ENCODE assay signal across 8 cellular contexts in the genomic region with DNA sequence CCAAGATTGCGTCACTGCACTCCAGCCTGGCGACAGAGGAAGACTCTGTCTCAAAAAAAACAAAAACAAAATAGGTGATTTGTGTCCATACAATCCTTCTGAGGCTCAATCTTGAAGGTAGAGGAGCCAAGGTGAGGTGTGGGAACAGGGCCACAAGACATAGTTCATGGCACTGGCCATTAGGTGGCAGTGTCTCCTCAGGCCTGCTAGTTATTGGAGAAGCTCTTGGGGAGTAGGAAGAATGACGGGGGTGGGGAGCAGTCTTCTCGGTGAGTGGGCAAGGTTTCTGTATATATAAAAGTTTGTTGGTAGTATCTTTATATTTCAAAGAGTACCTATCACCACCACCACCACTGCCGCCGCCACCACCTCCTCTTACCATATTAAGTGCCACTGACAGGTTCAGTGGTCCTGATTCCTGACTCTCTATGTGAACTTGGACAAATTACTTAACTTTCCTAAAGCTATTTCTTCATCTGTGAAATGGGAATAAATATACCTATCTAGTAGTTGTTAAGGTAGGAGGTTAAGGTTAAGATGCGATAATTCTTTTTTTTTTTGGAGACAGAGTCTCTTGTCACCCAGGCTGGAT. TPM values are rescaled to one million over a fixed set of nuclear protein-coding genes. Genes with fewer than 3 reads are reported as not detected.
A peak's percentile ranks its signal among the peaks of the same experiment; 100 is the strongest.
DNase-seq lines count a peak whose midpoint lies in the region; ATAC-seq, FAIRE-seq and TF ChIP-seq lines count a peak whose summit lies in the region.

No MANE protein-coding gene starts in this region.

- H3K9me3 ChIP-seq in PC-3 (ENCODE audit: low read length), result no peaks in the 10 kb centered on the region

- no peak overlapping the region for H3K4me3 ChIP-seq in PC-3 (ENCODE audit: low read length)

- H3K4me3 Mint-ChIP-seq in progenitor cell of endocrine pancreas (ENCODE audit: low read depth), result no peak overlapping the region

- intact Hi-C loops in PC-3 (cut with micrococcal nuclease), result no loop called here

- FAIRE-seq in frontal cortex (lab: Jason Lieb, UNC), result no peak

- no peaks in the 10 kb centered on the region for H4K20me1 ChIP-seq in PC-3 (ENCODE audit: low read length)

- peaks cover 13% of the 10 kb centered on the region for H3K36me3 Mint-ChIP-seq in progenitor cell of endocrine pancreas (ENCODE audit: insufficient read depth)

- H3K27ac ChIP-seq in PC-3 (ENCODE audit: low read length), result no peak overlapping the region

- POLR2A ChIA-PET in PC-3 (lab: Charles Lee; ENCODE audit: unreplicated experiment), result no interaction called here

- H3K9me3 Mint-ChIP-seq in progenitor cell of endocrine pancreas (ENCODE audit: low read depth), result no peaks in the 10 kb centered on the region

- H3K27me3 ChIP-seq in PC-3 (ENCODE audit: low read length), result no peaks in the 10 kb centered on the region

- TF ChIP-seq CTCF in PC-3 (conservative IDR thresholded peaks at IDR 0.05; ENCODE audit: low read depth, low read length) (peak; percentile 75), progenitor cell of endocrine pancreas (IDR thresholded peaks at IDR 0.05; ENCODE audit: unreplicated experiment) (peak; percentile 57)

- H3K9ac ChIP-seq in PC-3 (ENCODE audit: low read length), result no peak overlapping the region

- H3K4me1 ChIP-seq in PC-3 (ENCODE audit: insufficient read depth, low read length), result peaks cover 7% of the 10 kb centered on the region; the same call in 1 of the 2 replicates

- H3K9me2 ChIP-seq in PC-3 (replicated peaks; ENCODE audit: low read length), result no peaks in the 10 kb centered on the region

- CTCF ChIA-PET in PC-3 (lab: Charles Lee), result interaction anchor here (0.6 to 1.0 kb wide), 2 partner anchors 78 to 185 kb away, joined by 3 to 4 read pairs; no protein-coding TSS in a partner anchor

- no peak overlapping the region for H3K27ac Mint-ChIP-seq in progenitor cell of endocrine pancreas

- H3K4me1 Mint-ChIP-seq in progenitor cell of endocrine pancreas (ENCODE audit: low read depth), result peaks cover 45% of the 10 kb centered on the region

- no peak overlapping the region for H2AFZ ChIP-seq in PC-3 (ENCODE audit: low read length)

- no peaks in the 10 kb centered on the region for H3K36me3 ChIP-seq in PC-3 (ENCODE audit: low read depth, low read length)

- DNase-seq in CD1c-positive myeloid dendritic cell (ENCODE audit: extremely low spot score), result peak; percentile 66
- DNase-seq in PC-3, result peak; percentile 67
- peak; percentile 38 to 44 for DNase-seq in activated T-helper 1 cell treated with anti-CD3 and anti-CD28 coated beads, Interleukin-2, amount 50 U/mL, for 16 hours (ENCODE audit: low read depth in 1 of 2, low spot score in 1 of 2)
- peak; percentile 42 to 48 for DNase-seq in frontal cortex (ENCODE audit: low spot score in 2 of 2)
- DNase-seq in progenitor cell of endocrine pancreas (ENCODE audit: low spot score, unreplicated experiment), result no peak
- no peak for DNase-seq in NCI-H774 (lab: John Stamatoyannopoulos, UW)

- no peaks in the 10 kb centered on the region for H3F3A ChIP-seq in PC-3 (ENCODE audit: low read length, unreplicated experiment)

- ATAC-seq in GM18870 (IDR thresholded peaks at IDR 0.05; ENCODE audit: unreplicated experiment) (peak; percentile 90), HG03095 (IDR thresholded peaks at IDR 0.05; ENCODE audit: unreplicated experiment) (peak; percentile 96), PC-3 (peak; percentile 58)

- BruUV-seq in PC-3 (replicated peaks; lab: Mats Ljungman, UMichigan), result no TSS peak

- no peaks in the 10 kb centered on the region for H3K27me3 Mint-ChIP-seq in progenitor cell of endocrine pancreas

- H3K79me2 ChIP-seq in PC-3 (ENCODE audit: low read length), result peaks cover 12% of the 10 kb centered on the region; the same call in 1 of the 2 replicates

- H3K4me2 ChIP-seq in PC-3 (ENCODE audit: low read length), result no peak overlapping the region

RNA-seq across cellular contexts. Expression of a gene that starts 24.0 kb away (rescaled TPM):
- total RNA-seq in PC-3 (2014; rRNA removed) (10.2 and 14.1 TPM in 2 replicates), frontal cortex (90.1 TPM), progenitor cell of endocrine pancreas (44.9 and 49.6 TPM in 2 replicates)

Comparison
In these comparisons a context has a peak if more than half of its experiments do, and no peak if none do; other contexts are left out.
1. DNase-seq: peak in CD1c-positive myeloid dendritic cell (single experiment), PC-3 (single experiment), activated T-helper 1 cell treated with anti-CD3 and anti-CD28 coated beads, Interleukin-2, amount 50 U/mL, for 16 hours (2 of 2) and frontal cortex (2 of 2); none in progenitor cell of endocrine pancreas (single experiment) and NCI-H774 (single experiment).
2. Peak in every context shown above with its lines, with median percentiles within 50 percentile points of each other: ATAC-seq.